In genomic region chr11:121520243-121521144, GRCh38 we compare ENCODE assay signal across 1 cellular context.
TF ChIP-seq lines count a peak whose summit lies in the region.

No MANE protein-coding gene starts in this region.

TF ChIP-seq in GM23338, 12 proteins besides CTCF, POLR2A, EP300 and RAD21 (continued from another document):
- TF ChIP-seq STAT1 (IDR thresholded peaks at IDR 0.05; ENCODE audit: unreplicated experiment), result no peak
- TF ChIP-seq POLR2AphosphoS5 (IDR thresholded peaks at IDR 0.05; ENCODE audit: low read depth), result no peak
- TF ChIP-seq ETS1 (IDR thresholded peaks at IDR 0.05), result no peak
- TF ChIP-seq EZH2phosphoT487 (IDR thresholded peaks at IDR 0.05; ENCODE audit: unreplicated experiment), result no peak
